Comparison of ENCODE assay signal across 8 cellular contexts in the genomic region with DNA sequence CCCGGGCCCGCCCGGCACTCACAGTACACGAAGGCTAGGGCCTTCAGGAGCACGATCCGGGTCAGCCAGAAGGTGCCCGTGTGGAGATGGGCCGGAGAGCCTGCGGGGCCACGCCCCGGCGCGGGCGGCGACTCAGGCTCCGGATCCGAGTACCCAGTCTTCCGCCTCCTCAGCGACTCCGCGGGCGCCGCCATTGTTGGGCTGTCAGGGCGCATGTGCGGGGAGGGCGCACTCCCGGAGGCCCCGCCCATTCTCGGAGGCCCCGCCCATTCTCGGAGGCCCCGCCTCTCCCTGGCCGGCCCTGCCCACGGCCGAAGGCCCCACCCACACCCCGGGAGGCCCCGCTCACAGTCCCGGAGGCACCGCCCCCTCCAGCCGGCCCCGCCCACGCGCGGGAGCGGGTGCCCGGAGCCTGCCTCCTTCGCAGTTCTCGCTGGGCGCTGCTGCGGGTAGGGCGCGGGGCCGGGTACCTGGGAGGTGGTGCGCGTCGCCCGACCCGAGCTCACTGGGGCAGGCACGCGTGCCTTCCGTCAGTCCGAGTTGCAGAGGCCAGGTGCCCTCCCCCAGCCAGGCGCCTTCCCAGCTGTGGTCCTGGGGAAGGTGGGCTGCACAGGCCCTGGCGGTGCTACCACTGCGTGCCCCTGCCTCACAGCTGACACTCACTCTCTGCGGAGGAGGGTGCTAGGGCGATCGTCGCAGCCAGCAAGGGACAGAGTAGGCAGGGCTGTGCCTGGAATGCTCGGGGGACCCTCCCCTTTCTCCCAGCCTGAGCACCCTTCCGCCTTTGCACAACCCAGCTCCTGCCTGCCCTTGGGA. TPM values are rescaled to one million over a fixed set of nuclear protein-coding genes. Genes with fewer than 3 reads are reported as not detected.
DNase-seq lines count a peak whose midpoint lies in the region; ATAC-seq and TF ChIP-seq lines count a peak whose summit lies in the region.

A gene (minus strand): TSS at position 219 of the 816 bp plus-strand sequence. CDS start 4 bp downstream, at position 215.

- H3K36me3 ChIP-seq in BE2C: peaks cover 3% of the 10 kb centered on the region; the same call in 1 of the 2 replicates

- no peaks in the 10 kb centered on the region for H3K9me3 ChIP-seq in BE2C

- H3K4me3 Mint-ChIP-seq in activated CD8-positive, alpha-beta T cell treated with anti-CD3 and anti-CD28 coated beads, Interleukin-2, amount 10 ng/mL, durations not matched to agents 7 days and 5 days: peak within 1 kb of the TSS; percentile 78

- peaks cover 14% of the 10 kb centered on the region for H3K4me1 Mint-ChIP-seq in activated CD8-positive, alpha-beta T cell treated with anti-CD3 and anti-CD28 coated beads, Interleukin-2, amount 10 ng/mL, durations not matched to agents 7 days and 5 days (ENCODE audit: low read depth)

- peak within 1 kb of the TSS; percentile 63 for H3K4me3 ChIP-seq in BE2C (ENCODE audit: low read depth, low read length)

- no peak for TF ChIP-seq CTCF in BE2C (IDR thresholded peaks at IDR 0.05; ENCODE audit: low read depth, low read length)

- DNase-seq in BE2C: peak; percentile 98
- peak; percentile 42 for DNase-seq in NCI-H82 treated with DMSO at 0.1 percent for 48 hours (lab: John Stamatoyannopoulos, UW; ENCODE audit: unreplicated experiment)
- DNase-seq in activated CD8-positive, alpha-beta T cell treated with anti-CD3 and anti-CD28 coated beads, Interleukin-2, amount 10 ng/mL, durations not matched to agents 7 days and 5 days: peak; percentile 94
- DNase-seq in effector CD4-positive, alpha-beta T cell: peak; percentile 94
- DNase-seq in medulla oblongata (ENCODE audit: extremely low spot score): peak; percentile 97
- peak; percentile 96 to 99 (median 97) for DNase-seq in stimulated activated CD4-positive, alpha-beta T cell treated with anti-CD3 and anti-CD28 coated beads, TNF-alpha, amount 100 ng/mL, for 4 hours (ENCODE audit: low read depth in 3 of 3)

- CTCF ChIA-PET in activated CD8-positive, alpha-beta T cell treated with anti-CD3 and anti-CD28 coated beads, Interleukin-2, amount 10 ng/mL, durations not matched to agents 7 days and 5 days (lab: Charles Lee): no interaction called here

- peak; percentile 89 for TF ChIP-seq POLR2A in GM19193 (IDR thresholded peaks at IDR 0.05; ENCODE audit: extremely low read depth, insufficient read depth, insufficient read length)

- ATAC-seq in HG03378 (IDR thresholded peaks at IDR 0.05; ENCODE audit: unreplicated experiment): peak; percentile 50
- peak; percentile 92 for ATAC-seq in activated CD8-positive, alpha-beta T cell treated with anti-CD3 and anti-CD28 coated beads, Interleukin-2, amount 10 ng/mL, durations not matched to agents 7 days and 5 days

- H3K27me3 ChIP-seq in BE2C: no peaks in the 10 kb centered on the region

- peaks cover 11% of the 10 kb centered on the region for H3K36me3 Mint-ChIP-seq in activated CD8-positive, alpha-beta T cell treated with anti-CD3 and anti-CD28 coated beads, Interleukin-2, amount 10 ng/mL, durations not matched to agents 7 days and 5 days (ENCODE audit: low read depth)

- POLR2A ChIA-PET in activated CD8-positive, alpha-beta T cell treated with anti-CD3 and anti-CD28 coated beads, Interleukin-2, amount 10 ng/mL, durations not matched to agents 7 days and 5 days (lab: Charles Lee): interaction anchor here (0.7 kb wide), 1 partner anchor 653 kb away, joined by 4 read pairs; no protein-coding TSS in a partner anchor

- H3K9me3 Mint-ChIP-seq in activated CD8-positive, alpha-beta T cell treated with anti-CD3 and anti-CD28 coated beads, Interleukin-2, amount 10 ng/mL, durations not matched to agents 7 days and 5 days (ENCODE audit: insufficient read depth): no peaks in the 10 kb centered on the region

- peaks cover 3% of the 10 kb centered on the region for H3K27me3 Mint-ChIP-seq in activated CD8-positive, alpha-beta T cell treated with anti-CD3 and anti-CD28 coated beads, Interleukin-2, amount 10 ng/mL, durations not matched to agents 7 days and 5 days (ENCODE audit: low read depth)

- peak within 1 kb of the TSS; percentile 81 for H3K27ac Mint-ChIP-seq in activated CD8-positive, alpha-beta T cell treated with anti-CD3 and anti-CD28 coated beads, Interleukin-2, amount 10 ng/mL, durations not matched to agents 7 days and 5 days

- no peaks in the 10 kb centered on the region for H3K4me1 ChIP-seq in BE2C

RNA-seq across cellular contexts. Expression of the gene that starts here (rescaled TPM):
- 4.3 TPM for polyA plus RNA-seq in BE2C (2012; ENCODE audit: insufficient read depth, insufficient read length, low read depth)
- total RNA-seq in activated CD8-positive, alpha-beta T cell treated with anti-CD3 and anti-CD28 coated beads, Interleukin-2, amount 10 ng/mL, durations not matched to agents 7 days and 5 days: 10 to 100 TPM; 14.3 to 17.4 TPM

Comparison
In these comparisons a context has a peak if more than half of its experiments do, and no peak if none do; other contexts are left out.
1. Peak in every context shown above with its lines: DNase-seq, ATAC-seq and H3K4me3 ChIP-seq.
2. DNase-seq: peak in every context shown above with its lines; median percentile 98 in BE2C; 97 in medulla oblongata; 97 in stimulated activated CD4-positive, alpha-beta T cell treated with anti-CD3 and anti-CD28 coated beads, TNF-alpha, amount 100 ng/mL, for 4 hours; 94 in activated CD8-positive, alpha-beta T cell treated with anti-CD3 and anti-CD28 coated beads, Interleukin-2, amount 10 ng/mL, durations not matched to agents 7 days and 5 days; 94 in effector CD4-positive, alpha-beta T cell; 42 in NCI-H82 treated with DMSO at 0.1 percent for 48 hours.